8 cellular contexts compared by ENCODE assay signal in the genomic region with DNA sequence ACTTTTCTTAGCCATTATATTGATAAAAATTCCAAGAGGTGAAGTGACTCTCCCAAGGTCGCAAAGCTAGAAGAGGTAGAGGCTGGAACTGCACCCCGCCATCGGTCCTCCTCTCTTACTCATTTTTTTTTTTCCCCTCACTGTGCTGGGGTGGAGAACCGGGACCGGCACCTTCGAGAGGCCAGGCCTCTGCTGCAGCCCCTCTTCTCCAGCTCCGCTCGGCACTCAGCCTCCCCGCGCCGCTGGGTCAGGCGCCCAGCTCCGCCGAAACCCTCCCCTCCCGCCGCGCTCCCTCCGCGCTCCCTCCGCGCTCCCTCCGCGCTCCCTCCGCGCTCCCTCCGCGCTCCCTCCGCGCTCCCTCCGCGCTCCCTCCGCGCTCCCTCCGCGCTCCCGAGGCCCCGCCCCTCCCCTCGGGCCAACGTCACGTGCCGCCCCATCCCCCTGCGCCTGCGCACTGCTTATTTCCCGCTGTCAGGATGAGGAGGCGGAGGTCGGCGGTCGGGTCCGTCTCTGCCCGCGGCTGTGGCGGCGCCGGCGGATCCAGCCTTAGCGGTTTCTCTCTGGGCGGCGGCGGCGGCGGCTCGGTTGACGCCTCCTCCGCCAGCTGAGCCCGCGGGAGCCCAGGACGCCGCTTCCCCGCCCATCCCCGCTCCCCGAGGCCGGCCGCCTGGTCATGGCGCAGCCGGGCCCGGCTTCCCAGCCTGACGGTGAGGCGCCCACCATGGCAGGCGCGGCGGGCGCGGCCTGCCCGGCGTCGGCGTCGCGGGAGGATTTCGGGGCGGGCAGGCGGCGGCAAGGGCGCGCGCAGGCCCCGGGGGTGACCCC. TPM values are rescaled to one million over a fixed set of nuclear protein-coding genes. Genes with fewer than 3 reads are reported as not detected.
DNase-seq lines count a peak whose midpoint lies in the region; ATAC-seq and TF ChIP-seq lines count a peak whose summit lies in the region.

Gene RABEP1, plus strand, starts transcription at position 471 of the 825 bp plus-strand sequence. Its CDS starts 203 bp downstream, at position 674.

- H3K4me3 ChIP-seq in A673 (ENCODE audit: low read depth, low read length, poor library complexity, severe bottlenecking) (peak within 1 kb of the TSS; percentile 84), coronary artery (peak within 1 kb of the TSS; percentile 99)

- H3K27ac Mint-ChIP-seq in activated CD4-positive, alpha-beta T cell treated with anti-CD3 and anti-CD28 coated beads, Interleukin-2, amount 10 ng/mL, durations not matched to agents 24 days and 14 days, result peak within 1 kb of the TSS; percentile 94

- DNase-seq in A673 (ENCODE audit: low spot score), result peak; percentile 90
- DNase-seq in NCI-H524 treated with DMSO at 0.1 percent for 48 hours (lab: John Stamatoyannopoulos, UW), result peak; percentile 28
- DNase-seq in activated CD4-positive, alpha-beta T cell treated with anti-CD3 and anti-CD28 coated beads, Interleukin-2, amount 10 ng/mL, durations not matched to agents 24 days and 14 days, result peak; percentile 98
- DNase-seq in coronary artery (ENCODE audit: low spot score), result peak; percentile 89
- peak; percentile 90 to 94 for DNase-seq in left colon
- peak; percentile 95 to 96 for DNase-seq in stimulated activated CD4-positive, alpha-beta T cell treated with anti-CD3 and anti-CD28 coated beads, Interleukin-1b, Interleukin-23, amount 100 ng/mL, for 4 hours (ENCODE audit: low read depth in 2 of 2)

- peaks cover 2% of the 10 kb centered on the region for H3K27me3 Mint-ChIP-seq in activated CD4-positive, alpha-beta T cell treated with anti-CD3 and anti-CD28 coated beads, Interleukin-2, amount 10 ng/mL, durations not matched to agents 24 days and 14 days

- BruUV-seq in A673 (replicated peaks; lab: Mats Ljungman, UMichigan), result no TSS peak

- intact Hi-C loops in A673 (cut with micrococcal nuclease; ENCODE audit: unreplicated experiment), result no loop called here
- intact Hi-C loops in activated CD4-positive, alpha-beta T cell treated with anti-CD3 and anti-CD28 coated beads, Interleukin-2, amount 10 ng/mL, durations not matched to agents 24 days and 14 days (cut with micrococcal nuclease), result loop anchor here (5.0 to 10.0 kb wide), 2 partner anchors 153 to 205 kb away; partner anchors contain the start of genes C1QBP, DERL2 and MIS12
- intact Hi-C loops in left colon (cut with DNase I, micrococcal nuclease), result no loop called here

- POLR2A ChIA-PET in A673 (lab: Charles Lee; ENCODE audit: low non-redundant PET), result interaction anchor here (0.6 kb wide), 1 partner anchor 15 kb away, joined by 3 read pairs; no protein-coding TSS in a partner anchor

- peaks cover 12% of the 10 kb centered on the region for H3K4me1 ChIP-seq in A673 (ENCODE audit: insufficient read depth, low read length, poor library complexity, severe bottlenecking)

- H3K9me3 Mint-ChIP-seq in activated CD4-positive, alpha-beta T cell treated with anti-CD3 and anti-CD28 coated beads, Interleukin-2, amount 10 ng/mL, durations not matched to agents 24 days and 14 days, result no peaks in the 10 kb centered on the region

- H3K27ac ChIP-seq in A673 (ENCODE audit: low read depth, low read length, poor library complexity, severe bottlenecking) (peak within 1 kb of the TSS; percentile 76), coronary artery (peak within 1 kb of the TSS; percentile 70 to 97)

- TF ChIP-seq CTCF in A673 (conservative IDR thresholded peaks at IDR 0.05; ENCODE audit: low read depth, low read length) (no peak), coronary artery (IDR thresholded peaks at IDR 0.05) (no peak)

- H3K36me3 ChIP-seq in A673 (ENCODE audit: insufficient read depth, low read length, poor library complexity, severe bottlenecking), result no peaks in the 10 kb centered on the region

- peaks cover 22% of the 10 kb centered on the region for H3K36me3 Mint-ChIP-seq in activated CD4-positive, alpha-beta T cell treated with anti-CD3 and anti-CD28 coated beads, Interleukin-2, amount 10 ng/mL, durations not matched to agents 24 days and 14 days (ENCODE audit: low read depth)

- H3K27me3 ChIP-seq in A673 (replicated peaks; ENCODE audit: insufficient read depth, low read depth, low read length, poor library complexity), result no peaks in the 10 kb centered on the region

- H3K4me1 Mint-ChIP-seq in activated CD4-positive, alpha-beta T cell treated with anti-CD3 and anti-CD28 coated beads, Interleukin-2, amount 10 ng/mL, durations not matched to agents 24 days and 14 days, result peaks cover 23% of the 10 kb centered on the region

- H3K4me3 Mint-ChIP-seq in activated CD4-positive, alpha-beta T cell treated with anti-CD3 and anti-CD28 coated beads, Interleukin-2, amount 10 ng/mL, durations not matched to agents 24 days and 14 days, result peak within 1 kb of the TSS; percentile 91

- peak; percentile 78 for ATAC-seq in GM18867 (IDR thresholded peaks at IDR 0.05; ENCODE audit: unreplicated experiment)
- ATAC-seq in HG03280 (IDR thresholded peaks at IDR 0.05; ENCODE audit: unreplicated experiment), result peak; percentile 81
- ATAC-seq in left colon, result peak; percentile 91

- no peaks in the 10 kb centered on the region for H3K9me3 ChIP-seq in A673 (ENCODE audit: low read depth, low read length, poor library complexity, severe bottlenecking)

- CTCF ChIA-PET in A673 (lab: Charles Lee), result no interaction called here

RNA-seq across cellular contexts. Expression of gene RABEP1, which starts in this region (rescaled TPM):
- total RNA-seq in A673 (2021), result 71.3 and 89.0 TPM in 2 replicates
- 57.3 and 58.2 TPM in 2 replicates for total RNA-seq in activated CD4-positive, alpha-beta T cell treated with anti-CD3 and anti-CD28 coated beads, Interleukin-2, amount 10 ng/mL, durations not matched to agents 24 days and 14 days
- 10 to 100 TPM; 28.1 to 29.1 TPM for total RNA-seq in left colon

Comparison
In these comparisons a context has a peak if more than half of its experiments do, and no peak if none do; other contexts are left out.
1. Peak in every context shown above with its lines: DNase-seq, ATAC-seq, H3K4me3 ChIP-seq and H3K27ac ChIP-seq.
2. DNase-seq: peak in every context shown above with its lines; median percentile 98 in activated CD4-positive, alpha-beta T cell treated with anti-CD3 and anti-CD28 coated beads, Interleukin-2, amount 10 ng/mL, durations not matched to agents 24 days and 14 days; 96 in stimulated activated CD4-positive, alpha-beta T cell treated with anti-CD3 and anti-CD28 coated beads, Interleukin-1b, Interleukin-23, amount 100 ng/mL, for 4 hours; 92 in left colon; 90 in A673; 89 in coronary artery; 28 in NCI-H524 treated with DMSO at 0.1 percent for 48 hours.